ENCODE assay signal across 1 cellular context in genomic region chr1:181013144-181013543, GRCh38.
TF ChIP-seq lines count a peak whose summit lies in the region.

No MANE protein-coding gene starts in this region.

TF ChIP-seq in H1, 55 proteins besides CTCF, POLR2A, EP300 and RAD21:
- no peak for TF ChIP-seq POLR2AphosphoS5 (IDR thresholded peaks at IDR 0.05; ENCODE audit: low read depth, low read length)
- peak; percentile 71 for TF ChIP-seq CEBPB (IDR thresholded peaks at IDR 0.05; ENCODE audit: low read depth, low read length)
